8 cellular contexts compared by ENCODE assay signal in the genomic region with DNA sequence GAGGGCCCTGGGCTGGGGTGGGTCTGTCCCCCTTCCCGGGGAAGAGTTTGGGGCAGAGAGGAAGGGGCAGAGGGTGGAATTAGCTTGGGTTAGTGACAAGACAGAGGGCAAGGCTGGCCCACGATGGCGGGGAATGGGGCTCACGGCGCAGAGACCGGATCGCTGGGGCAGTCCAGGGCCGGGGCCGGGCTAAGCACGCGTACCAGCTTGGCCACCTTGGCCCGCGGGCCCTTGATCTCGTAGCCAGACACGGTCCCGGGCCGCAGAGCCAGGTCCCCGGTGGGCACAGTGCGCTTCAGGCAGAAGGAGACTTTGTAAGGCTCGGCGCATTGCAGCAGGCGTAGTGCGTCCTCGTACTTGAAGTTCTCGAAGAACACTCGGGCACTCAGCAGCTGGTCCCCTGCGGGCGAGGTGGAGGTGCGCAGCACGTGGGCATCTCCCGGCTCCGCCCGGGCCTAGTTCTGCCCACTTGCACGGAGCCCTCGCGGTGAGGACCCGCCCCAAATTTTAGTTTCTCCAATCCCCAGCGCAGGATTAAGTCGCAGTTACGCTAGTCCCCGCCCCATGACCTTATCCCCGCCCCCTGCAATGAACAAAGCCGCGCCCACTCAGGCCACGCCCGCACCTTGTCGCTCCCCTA. TPM values are rescaled to one million over a fixed set of nuclear protein-coding genes. Genes with fewer than 3 reads are reported as not detected.
DNase-seq lines count a peak whose midpoint lies in the region; ATAC-seq and TF ChIP-seq lines count a peak whose summit lies in the region.

No MANE protein-coding gene starts in this region.

- no peaks in the 10 kb centered on the region for H3K27me3 Mint-ChIP-seq in activated CD8-positive, alpha-beta T cell treated with anti-CD3 and anti-CD28 coated beads for 36 hours

- intact Hi-C loops in activated CD8-positive, alpha-beta T cell treated with anti-CD3 and anti-CD28 coated beads for 36 hours (cut with micrococcal nuclease), result no loop called here

- TF ChIP-seq CTCF in activated CD8-positive, alpha-beta T cell treated with anti-CD3 and anti-CD28 coated beads for 36 hours (IDR thresholded peaks at IDR 0.05), result no peak

- ATAC-seq in activated CD8-positive, alpha-beta T cell treated with anti-CD3 and anti-CD28 coated beads for 36 hours, result peak; percentile 82
- no peak for ATAC-seq in HG03432 (IDR thresholded peaks at IDR 0.05; ENCODE audit: unreplicated experiment)
- ATAC-seq in HG02938 (IDR thresholded peaks at IDR 0.05; ENCODE audit: unreplicated experiment), result no peak

- no peak overlapping the region for H3K27ac Mint-ChIP-seq in activated CD8-positive, alpha-beta T cell treated with anti-CD3 and anti-CD28 coated beads for 36 hours

- TF ChIP-seq POLR2A in erythroblast (IDR thresholded peaks at IDR 0.05; ENCODE audit: low read length), result no peak

- peak; percentile 54 for DNase-seq in NCI-H1048 (lab: John Stamatoyannopoulos, UW)
- DNase-seq in activated CD8-positive, alpha-beta T cell treated with anti-CD3 and anti-CD28 coated beads for 36 hours, result peak; percentile 84
- DNase-seq in erythroblast (lab: John Stamatoyannopoulos, UW), result peak; percentile 69 to 75
- peak; percentile 63 to 71 for DNase-seq in stimulated activated CD4-positive, alpha-beta T cell treated with anti-CD3 and anti-CD28 coated beads, Interleukin-2, amount 100 ng/mL, for 24 hours
- no peak for DNase-seq in GDM1 (lab: John Stamatoyannopoulos, UW)
- no peak for DNase-seq in DMS53 treated with DMSO at 0.1 percent for 48 hours (lab: John Stamatoyannopoulos, UW; ENCODE audit: unreplicated experiment)

- H3K4me3 Mint-ChIP-seq in activated CD8-positive, alpha-beta T cell treated with anti-CD3 and anti-CD28 coated beads for 36 hours, result no peak overlapping the region

- CTCF ChIA-PET in activated CD8-positive, alpha-beta T cell treated with anti-CD3 and anti-CD28 coated beads for 36 hours (lab: Charles Lee), result no interaction called here

- POLR2A ChIA-PET in activated CD8-positive, alpha-beta T cell treated with anti-CD3 and anti-CD28 coated beads for 36 hours (lab: Charles Lee), result no interaction called here

- H3K36me3 Mint-ChIP-seq in activated CD8-positive, alpha-beta T cell treated with anti-CD3 and anti-CD28 coated beads for 36 hours (ENCODE audit: low read depth), result no peaks in the 10 kb centered on the region

- H3K9me3 Mint-ChIP-seq in activated CD8-positive, alpha-beta T cell treated with anti-CD3 and anti-CD28 coated beads for 36 hours, result no peaks in the 10 kb centered on the region

- H3K4me1 Mint-ChIP-seq in activated CD8-positive, alpha-beta T cell treated with anti-CD3 and anti-CD28 coated beads for 36 hours (ENCODE audit: low read depth), result peaks cover 9% of the 10 kb centered on the region

RNA-seq across cellular contexts. Expression of a gene that starts 8.6 kb away (rescaled TPM):
- total RNA-seq in activated CD8-positive, alpha-beta T cell treated with anti-CD3 and anti-CD28 coated beads for 36 hours, result not detected

RNA-seq across cellular contexts. Expression of a gene that starts 14.6 kb away (rescaled TPM):
- total RNA-seq in activated CD8-positive, alpha-beta T cell treated with anti-CD3 and anti-CD28 coated beads for 36 hours, result 1 to 10 TPM; 1.2 TPM

RNA-seq across cellular contexts. Expression of a gene that starts 27.3 kb away (rescaled TPM):
- 10 to 100 TPM; 15.5 to 17.2 TPM for total RNA-seq in activated CD8-positive, alpha-beta T cell treated with anti-CD3 and anti-CD28 coated beads for 36 hours

RNA-seq across cellular contexts. Expression of a gene that starts 45.6 kb away (rescaled TPM):
- 10 to 100 TPM in 1 of 2 experiments, 1 to 10 TPM in 1; 8.8 to 11.2 TPM for total RNA-seq in activated CD8-positive, alpha-beta T cell treated with anti-CD3 and anti-CD28 coated beads for 36 hours

RNA-seq across cellular contexts. Expression of a gene that starts 50.0 kb away (rescaled TPM):
- total RNA-seq in activated CD8-positive, alpha-beta T cell treated with anti-CD3 and anti-CD28 coated beads for 36 hours, result 10 to 100 TPM; 54.4 to 56.7 TPM

Comparison
In these comparisons a context has a peak if more than half of its experiments do, and no peak if none do; other contexts are left out.
1. DNase-seq: peak in NCI-H1048 (single experiment), activated CD8-positive, alpha-beta T cell treated with anti-CD3 and anti-CD28 coated beads for 36 hours (single experiment), erythroblast (2 of 2) and stimulated activated CD4-positive, alpha-beta T cell treated with anti-CD3 and anti-CD28 coated beads, Interleukin-2, amount 100 ng/mL, for 24 hours (2 of 2); none in GDM1 (single experiment) and DMS53 treated with DMSO at 0.1 percent for 48 hours (single experiment).